8 cellular contexts compared by ENCODE assay signal in genomic region chr2:223957092-223957851, GRCh38. TPM values are rescaled to one million over a fixed set of nuclear protein-coding genes. Genes with fewer than 3 reads are reported as not detected.
DNase-seq lines count a peak whose midpoint lies in the region; ATAC-seq and TF ChIP-seq lines count a peak whose summit lies in the region.

MRPL44 (plus strand) TSS chr2:223957463; CDS start chr2:223957473, 10 bp downstream.

- no peak for TF ChIP-seq CTCF in RWPE2 (IDR thresholded peaks at IDR 0.05; ENCODE audit: poor library complexity, severe bottlenecking)
- no peak for TF ChIP-seq CTCF in fibroblast of mammary gland (conservative IDR thresholded peaks at IDR 0.05; ENCODE audit: control insufficient read depth, insufficient read depth, low read depth, low read length)

- no peaks in the 10 kb centered on the region for H3K9me3 ChIP-seq in RWPE2 (ENCODE audit: severe bottlenecking)

- H3K27me3 Mint-ChIP-seq in activated T-helper 2 cell treated with anti-CD3 and anti-CD28 coated beads, Interferon-gamma antibody, Interleukin-2, Interleukin-4, amounts not matched to agents 10 μg/mL and 5 μg/mL and 100 μg/mL, durations not matched to agents 14 hours and 24 hours and 36 hours (ENCODE audit: low read depth) = no peaks in the 10 kb centered on the region
- H3K27me3 Mint-ChIP-seq in naive thymus-derived CD8-positive, alpha-beta T cell = peaks cover 0 to 1% (median 0%) of the 10 kb centered on the region in 5 donors

- H3K4me3 ChIP-seq in RWPE2 (ENCODE audit: severe bottlenecking) (peak within 1 kb of the TSS; percentile 76), fibroblast of mammary gland (ENCODE audit: control insufficient read depth, low read depth, low read length) (peak within 1 kb of the TSS; percentile 91)

- peak within 1 kb of the TSS; percentile 89 for H3K4me3 Mint-ChIP-seq in activated T-helper 2 cell treated with anti-CD3 and anti-CD28 coated beads, Interferon-gamma antibody, Interleukin-2, Interleukin-4, amounts not matched to agents 10 μg/mL and 5 μg/mL and 100 μg/mL, durations not matched to agents 14 hours and 24 hours and 36 hours (ENCODE audit: low read depth)
- H3K4me3 Mint-ChIP-seq in naive thymus-derived CD8-positive, alpha-beta T cell = peak within 1 kb of the TSS; percentile 86 to 97 (median 94)

- H3K27ac ChIP-seq in RWPE2 (ENCODE audit: poor library complexity, severe bottlenecking) = peak within 1 kb of the TSS; percentile 38

- H3K27me3 ChIP-seq in RWPE2 (ENCODE audit: insufficient read depth, poor library complexity, severe bottlenecking) = no peaks in the 10 kb centered on the region

- peaks cover 41% of the 10 kb centered on the region for H3K4me1 ChIP-seq in RWPE2 (ENCODE audit: insufficient read depth, poor library complexity, severe bottlenecking)

- H3K27ac Mint-ChIP-seq in activated T-helper 2 cell treated with anti-CD3 and anti-CD28 coated beads, Interferon-gamma antibody, Interleukin-2, Interleukin-4, amounts not matched to agents 10 μg/mL and 5 μg/mL and 100 μg/mL, durations not matched to agents 14 hours and 24 hours and 36 hours = peak within 1 kb of the TSS; percentile 87
- peak within 1 kb of the TSS; percentile 93 to 99 (median 97) for H3K27ac Mint-ChIP-seq in naive thymus-derived CD8-positive, alpha-beta T cell

- H3K36me3 Mint-ChIP-seq in activated T-helper 2 cell treated with anti-CD3 and anti-CD28 coated beads, Interferon-gamma antibody, Interleukin-2, Interleukin-4, amounts not matched to agents 10 μg/mL and 5 μg/mL and 100 μg/mL, durations not matched to agents 14 hours and 24 hours and 36 hours (ENCODE audit: low read depth) = peaks cover 29% of the 10 kb centered on the region
- peaks cover 0 to 29% (median 11%) of the 10 kb centered on the region in 3 donors for H3K36me3 Mint-ChIP-seq in naive thymus-derived CD8-positive, alpha-beta T cell

- POLR2A ChIA-PET in naive thymus-derived CD8-positive, alpha-beta T cell (lab: Charles Lee) = interaction anchor here (0.7 to 4.5 kb wide), 6 partner anchors 13 to 627 kb away, joined by 3 to 35 read pairs (median 4); partner anchors contain the start of genes AP1S3 and WDFY1

- intact Hi-C loops in activated T-helper 2 cell treated with anti-CD3 and anti-CD28 coated beads, Interferon-gamma antibody, Interleukin-2, Interleukin-4, amounts not matched to agents 10 μg/mL and 5 μg/mL and 100 μg/mL, durations not matched to agents 14 hours and 24 hours and 36 hours (cut with micrococcal nuclease) = loop anchor here (1.0 to 10.0 kb wide), 9 partner anchors 12 to 1302 kb away; partner anchors contain the start of genes AP1S3, CUL3, FARSB and WDFY1

- H3K4me1 Mint-ChIP-seq in activated T-helper 2 cell treated with anti-CD3 and anti-CD28 coated beads, Interferon-gamma antibody, Interleukin-2, Interleukin-4, amounts not matched to agents 10 μg/mL and 5 μg/mL and 100 μg/mL, durations not matched to agents 14 hours and 24 hours and 36 hours (ENCODE audit: low read depth) = peaks cover 71% of the 10 kb centered on the region
- peaks cover 20 to 60% (median 44%) of the 10 kb centered on the region in 4 donors for H3K4me1 Mint-ChIP-seq in naive thymus-derived CD8-positive, alpha-beta T cell

- DNase-seq in Daoy (ENCODE audit: low read depth) (peak; percentile 94), GOT3 (lab: John Stamatoyannopoulos, UW) (peak; percentile 91), LoVo (ENCODE audit: low spot score) (peak; percentile 94), RWPE2 (ENCODE audit: low spot score) (peak; percentile 91), fibroblast of mammary gland (ENCODE audit: low read depth) (peak; percentile 93)
- peak; percentile 96 for DNase-seq in activated T-helper 2 cell treated with anti-CD3 and anti-CD28 coated beads, Interferon-gamma antibody, Interleukin-2, Interleukin-4, amounts not matched to agents 10 μg/mL and 5 μg/mL and 100 μg/mL, durations not matched to agents 14 hours and 24 hours and 36 hours (ENCODE audit: low spot score)
- peak; percentile 89 to 99 (median 96) for DNase-seq in naive thymus-derived CD8-positive, alpha-beta T cell
- peak; percentile 93 for DNase-seq in stimulated activated naive CD4-positive, alpha-beta T cell treated with Interleukin-2 at 50 U/mL for 16 hours (lab: John Stamatoyannopoulos, UW)

- peaks cover 38% of the 10 kb centered on the region for H3K36me3 ChIP-seq in RWPE2 (ENCODE audit: low read depth)

- ATAC-seq in RWPE2 (ENCODE audit: low read depth) = peak; percentile 97
- peak; percentile 99 to 100 for ATAC-seq in naive thymus-derived CD8-positive, alpha-beta T cell

- no peaks in the 10 kb centered on the region for H3K9me3 Mint-ChIP-seq in activated T-helper 2 cell treated with anti-CD3 and anti-CD28 coated beads, Interferon-gamma antibody, Interleukin-2, Interleukin-4, amounts not matched to agents 10 μg/mL and 5 μg/mL and 100 μg/mL, durations not matched to agents 14 hours and 24 hours and 36 hours
- H3K9me3 Mint-ChIP-seq in naive thymus-derived CD8-positive, alpha-beta T cell = no peaks in the 10 kb centered on the region

RNA-seq across cellular contexts. Expression of gene MRPL44, which starts in this region (rescaled TPM):
- total RNA-seq in Daoy (2014; rRNA removed; shearing (Covaris generic)) = 46.7 and 47.3 TPM in 2 replicates
- total RNA-seq in activated T-helper 2 cell treated with anti-CD3 and anti-CD28 coated beads, Interferon-gamma antibody, Interleukin-2, Interleukin-4, amounts not matched to agents 10 μg/mL and 5 μg/mL and 100 μg/mL, durations not matched to agents 14 hours and 24 hours and 36 hours = 33.6 and 34.3 TPM in 2 replicates
- total RNA-seq in naive thymus-derived CD8-positive, alpha-beta T cell = 10 to 100 TPM; 26.5 to 30.3 TPM
- polyA plus RNA-seq in naive thymus-derived CD8-positive, alpha-beta T cell = 10 to 100 TPM; 29.3 to 36.4 (median 31.2) TPM

Comparison
In these comparisons a context has a peak if more than half of its experiments do, and no peak if none do; other contexts are left out.
1. Peak in every context shown above with its lines: DNase-seq, ATAC-seq, H3K4me3 ChIP-seq and H3K27ac ChIP-seq.